In genomic region chr3:38327335-38328009, GRCh38 we compare ENCODE assay signal across 13 cellular contexts. TPM values are rescaled to one million over a fixed set of nuclear protein-coding genes. Genes with fewer than 3 reads are reported as not detected.
DNase-seq lines count a peak whose midpoint lies in the region; ATAC-seq and TF ChIP-seq lines count a peak whose summit lies in the region.
"Had no signal": no experiment of that assay in that cellular context is flagged by ENCODE, and none has a peak within 500 bp of the region (broad histone marks: within the 10 kb centered on the region; RNA-seq: fewer than 3 reads in every experiment).

No MANE protein-coding gene starts in this region.

- H3K27ac Mint-ChIP-seq in activated CD8-positive, alpha-beta T cell treated with anti-CD3 and anti-CD28 coated beads for 36 hours = no peak overlapping the region
- H3K27ac Mint-ChIP-seq in immature natural killer cell = no peak overlapping the region

- H2AFZ ChIP-seq in ACC112 (ENCODE audit: low read length, unreplicated experiment) = no peak overlapping the region

- H3K4me3 ChIP-seq in ACC112 (ENCODE audit: low read depth, low read length) = no peak overlapping the region
- H3K4me3 ChIP-seq: body of pancreas, HAP-1 had no signal

- H3K4me1 ChIP-seq in ACC112 (ENCODE audit: control insufficient read depth, insufficient read depth, low read length, unreplicated experiment) = peaks cover 11% of the 10 kb centered on the region
- H3K4me1 ChIP-seq: body of pancreas, HAP-1 had no signal

- H3K27me3 Mint-ChIP-seq in activated CD8-positive, alpha-beta T cell treated with anti-CD3 and anti-CD28 coated beads for 36 hours = peaks cover 2% of the 10 kb centered on the region
- peaks cover 0 to 7% (median 6%) of the 10 kb centered on the region in 3 donors for H3K27me3 Mint-ChIP-seq in immature natural killer cell (ENCODE audit: low read depth in 3 of 3)

- H3K36me3 Mint-ChIP-seq in activated CD8-positive, alpha-beta T cell treated with anti-CD3 and anti-CD28 coated beads for 36 hours (ENCODE audit: low read depth) = no peaks in the 10 kb centered on the region
- H3K36me3 Mint-ChIP-seq in immature natural killer cell = no peaks in the 10 kb centered on the region
- H3K36me3 Mint-ChIP-seq: naive B cell had no signal

- no peak overlapping the region for H3K4me3 Mint-ChIP-seq in activated CD8-positive, alpha-beta T cell treated with anti-CD3 and anti-CD28 coated beads for 36 hours
- H3K4me3 Mint-ChIP-seq in immature natural killer cell = no peak overlapping the region
- H3K4me3 Mint-ChIP-seq: naive B cell had no signal

- H3K36me3 ChIP-seq in ACC112 (ENCODE audit: insufficient read depth, low read length) = no peaks in the 10 kb centered on the region
- H3K36me3 ChIP-seq: HAP-1 had no signal

- ATAC-seq in activated CD8-positive, alpha-beta T cell treated with anti-CD3 and anti-CD28 coated beads for 36 hours = peak; percentile 73
- ATAC-seq in sciatic nerve = no peak
- no peak for ATAC-seq in HG03139 (IDR thresholded peaks at IDR 0.05; ENCODE audit: unreplicated experiment)
- ATAC-seq: body of pancreas had no signal

- H3K4me1 Mint-ChIP-seq in activated CD8-positive, alpha-beta T cell treated with anti-CD3 and anti-CD28 coated beads for 36 hours (ENCODE audit: low read depth) = no peaks in the 10 kb centered on the region
- H3K4me1 Mint-ChIP-seq in immature natural killer cell = no peaks in the 10 kb centered on the region
- H3K4me1 Mint-ChIP-seq: naive B cell had no signal

- TF ChIP-seq CTCF in activated CD8-positive, alpha-beta T cell treated with anti-CD3 and anti-CD28 coated beads for 36 hours (IDR thresholded peaks at IDR 0.05) = no peak

- peaks cover 3% of the 10 kb centered on the region; the same call in 1 of the 2 replicates for H3K27me3 ChIP-seq in ACC112 (ENCODE audit: insufficient read depth, low read length)
- H3K27me3 ChIP-seq: body of pancreas had no signal

- H3K79me2 ChIP-seq in ACC112 (ENCODE audit: control insufficient read depth, insufficient read depth, low read length, unreplicated experiment) = no peaks in the 10 kb centered on the region

- CTCF ChIA-PET in activated CD8-positive, alpha-beta T cell treated with anti-CD3 and anti-CD28 coated beads for 36 hours (lab: Charles Lee) = interaction anchor here (0.7 to 1.5 kb wide), 4 partner anchors 26 to 353 kb away, joined by 3 to 4 read pairs (median 4); no protein-coding TSS in a partner anchor

- H3K9me3 Mint-ChIP-seq in activated CD8-positive, alpha-beta T cell treated with anti-CD3 and anti-CD28 coated beads for 36 hours = no peaks in the 10 kb centered on the region
- no peaks in the 10 kb centered on the region for H3K9me3 Mint-ChIP-seq in immature natural killer cell

- POLR2A ChIA-PET in activated CD8-positive, alpha-beta T cell treated with anti-CD3 and anti-CD28 coated beads for 36 hours (lab: Charles Lee) = interaction anchor here (1.1 kb wide), 1 partner anchor 13 kb away, joined by 3 read pairs; no protein-coding TSS in a partner anchor

- peak overlapping the region; percentile 79 for H3K27ac ChIP-seq in ACC112 (ENCODE audit: low read depth, low read length)
- H3K27ac ChIP-seq: body of pancreas had no signal

- intact Hi-C loops in activated CD8-positive, alpha-beta T cell treated with anti-CD3 and anti-CD28 coated beads for 36 hours (cut with micrococcal nuclease) = no loop called here
- intact Hi-C loops in sciatic nerve (cut with DNase I) = no loop called here

- peak; percentile 2 for DNase-seq in HPDE6-E6E7 (ENCODE audit: extremely low spot score)
- peak; percentile 10 for DNase-seq in activated CD8-positive, alpha-beta T cell treated with anti-CD3 and anti-CD28 coated beads for 36 hours
- DNase-seq in fibroblast of the conjunctiva (ENCODE audit: low read depth) = peak; percentile 18
- no peak for DNase-seq in sciatic nerve (ENCODE audit: low spot score)
- no peak for DNase-seq in Kasumi-1 (lab: John Stamatoyannopoulos, UW)
- DNase-seq in immature natural killer cell = no peak
- DNase-seq: body of pancreas; DMS79 treated with DMSO at 0.1 percent for 48 hours; naive B cell; stimulated activated CD4-positive, alpha-beta T cell treated with anti-CD3 and anti-CD28 coated beads, Interleukin-15, amount 100 ng/mL, for 24 hours had no signal

RNA-seq across cellular contexts. Expression of gene XYLB, which starts 19.1 kb away (rescaled TPM):
- total RNA-seq in activated CD8-positive, alpha-beta T cell treated with anti-CD3 and anti-CD28 coated beads for 36 hours = 1 to 10 TPM; 4.4 to 4.7 TPM
- 5.3 TPM for total RNA-seq in sciatic nerve
- polyA plus RNA-seq in immature natural killer cell = 1 to 10 TPM; 1.2 to 1.5 (median 1.4) TPM

RNA-seq across cellular contexts. Expression of gene SLC22A14, which starts 45.4 kb away (rescaled TPM):
- not detected for total RNA-seq in activated CD8-positive, alpha-beta T cell treated with anti-CD3 and anti-CD28 coated beads for 36 hours
- total RNA-seq in sciatic nerve = 0.13 TPM
- not detected for polyA plus RNA-seq in immature natural killer cell
- total RNA-seq: body of pancreas had no signal

Comparison
In these comparisons a context has a peak if more than half of its experiments do, and no peak if none do; other contexts are left out.
1. DNase-seq: peak in HPDE6-E6E7 (single experiment), activated CD8-positive, alpha-beta T cell treated with anti-CD3 and anti-CD28 coated beads for 36 hours (single experiment) and fibroblast of the conjunctiva (single experiment); none in sciatic nerve (single experiment), Kasumi-1 (0 of 2) and immature natural killer cell (0 of 3).